16 cellular contexts compared by ENCODE assay signal in genomic region chr9:89372979-89373378, GRCh38. TPM values are rescaled to one million over a fixed set of nuclear protein-coding genes. Genes with fewer than 3 reads are reported as not detected.
DNase-seq lines count a peak whose midpoint lies in the region; ATAC-seq, FAIRE-seq and TF ChIP-seq lines count a peak whose summit lies in the region.
"Had no signal": no experiment of that assay in that cellular context is flagged by ENCODE, and none has a peak within 500 bp of the region (broad histone marks: within the 10 kb centered on the region; RNA-seq: fewer than 3 reads in every experiment).

No MANE protein-coding gene starts in this region.

- H3K4me2 ChIP-seq in HepG2 (ENCODE audit: low read depth, low read length), result no peak overlapping the region

- no peaks in the 10 kb centered on the region for H3K36me3 ChIP-seq in HepG2 (replicated peaks in 1 of 2; ENCODE audit: control insufficient read depth in 1 of 2, insufficient read depth in 2 of 2, low read length in 2 of 2)

- no peaks in the 10 kb centered on the region for H3K9me3 ChIP-seq in HepG2 (ENCODE audit: low read length)
- H3K9me3 ChIP-seq: gastroesophageal sphincter had no signal

- BruUV-seq in HepG2 (replicated peaks; lab: Mats Ljungman, UMichigan), result no TSS peak

- H2AFZ ChIP-seq in HepG2 (ENCODE audit: low read length), result no peak overlapping the region

- H3K4me3 Mint-ChIP-seq in activated T-cell treated with anti-CD3 and anti-CD28 coated beads, Interleukin-2, amount 50 U/mL, for 4 hours, result peak overlapping the region; percentile 40
- H3K4me3 Mint-ChIP-seq in activated CD4-positive, alpha-beta memory T cell treated with anti-CD3 and anti-CD28 coated beads, Interleukin-2, amount 10 ng/mL, durations not matched to agents 7 days and 5 days, result no peak overlapping the region
- H3K4me3 Mint-ChIP-seq in stimulated activated naive CD8-positive, alpha-beta T cell treated with anti-CD3 and anti-CD28 coated beads, Interleukin-15, Interleukin-2, amounts not matched to agents 100 ng/mL and 50 ng/mL, for 24 hours, result no peak overlapping the region
- H3K4me3 Mint-ChIP-seq: nephron had no signal

- intact Hi-C loops in HepG2 (cut with micrococcal nuclease; ENCODE audit: unreplicated experiment), result no loop called here

- no peak overlapping the region for H3K9ac ChIP-seq in HepG2 (ENCODE audit: insufficient read depth, low read depth, low read length)

- no peaks in the 10 kb centered on the region for H3K79me2 ChIP-seq in HepG2 (ENCODE audit: insufficient read depth, low read length)

- no peak overlapping the region for H3K4me3 ChIP-seq in HepG2 (replicated peaks in 1 of 3; ENCODE audit: insufficient read depth in 1 of 3, low read depth in 2 of 3, low read length in 3 of 3)
- H3K4me3 ChIP-seq: coronary artery, gastroesophageal sphincter had no signal

- peaks cover 13% of the 10 kb centered on the region for H3K36me3 Mint-ChIP-seq in activated T-cell treated with anti-CD3 and anti-CD28 coated beads, Interleukin-2, amount 50 U/mL, for 4 hours (ENCODE audit: insufficient read depth)
- H3K36me3 Mint-ChIP-seq in activated CD4-positive, alpha-beta memory T cell treated with anti-CD3 and anti-CD28 coated beads, Interleukin-2, amount 10 ng/mL, durations not matched to agents 7 days and 5 days (ENCODE audit: low read depth), result peaks cover 28% of the 10 kb centered on the region
- H3K36me3 Mint-ChIP-seq in stimulated activated naive CD8-positive, alpha-beta T cell treated with anti-CD3 and anti-CD28 coated beads, Interleukin-15, Interleukin-2, amounts not matched to agents 100 ng/mL and 50 ng/mL, for 24 hours (ENCODE audit: low read depth), result peaks cover 23% of the 10 kb centered on the region

- TF ChIP-seq EP300 in HepG2 (IDR thresholded peaks at IDR 0.05; ENCODE audit: low read depth in 2 of 2, low read length in 2 of 2), result no peak
- TF ChIP-seq EP300 in HepG2 (CRISPR knock-in tag; IDR thresholded peaks at IDR 0.05; ENCODE audit: borderline replicate concordance), result no peak

- H3K27me3 ChIP-seq in HepG2 (ENCODE audit: control insufficient read depth in 1 of 2, insufficient read depth in 2 of 2, low read length in 2 of 2), result peaks cover 0 to 12% of the 10 kb centered on the region in 2 experiments; a peak in 1 of 5 replicates
- H3K27me3 ChIP-seq: gastroesophageal sphincter had no signal

- peak; percentile 10 to 11 for ATAC-seq in activated T-cell treated with anti-CD3 and anti-CD28 coated beads, Interleukin-2, amount 50 U/mL, for 4 hours
- ATAC-seq in HepG2 (peak; percentile 3; the same call in 1 of the 3 replicates), HG02840 (IDR thresholded peaks at IDR 0.05; ENCODE audit: low FRiP score, unreplicated experiment) (no peak)
- ATAC-seq: gastroesophageal sphincter had no signal

- H3K27me3 Mint-ChIP-seq in activated T-cell treated with anti-CD3 and anti-CD28 coated beads, Interleukin-2, amount 50 U/mL, for 4 hours (ENCODE audit: low read depth), result no peaks in the 10 kb centered on the region
- H3K27me3 Mint-ChIP-seq in activated CD4-positive, alpha-beta memory T cell treated with anti-CD3 and anti-CD28 coated beads, Interleukin-2, amount 10 ng/mL, durations not matched to agents 7 days and 5 days, result no peaks in the 10 kb centered on the region
- no peaks in the 10 kb centered on the region for H3K27me3 Mint-ChIP-seq in stimulated activated naive CD8-positive, alpha-beta T cell treated with anti-CD3 and anti-CD28 coated beads, Interleukin-15, Interleukin-2, amounts not matched to agents 100 ng/mL and 50 ng/mL, for 24 hours

- no peak for DNase-seq in activated T-cell treated with anti-CD3 and anti-CD28 coated beads, Interleukin-2, amount 50 U/mL, for 4 hours
- no peak for DNase-seq in activated T-cell treated with anti-CD3 and anti-CD28 coated beads, Interleukin-2, amount 50 U/mL, for 1 hour
- no peak for DNase-seq in activated CD4-positive, alpha-beta memory T cell treated with anti-CD3 and anti-CD28 coated beads, Interleukin-2, amount 10 ng/mL, durations not matched to agents 7 days and 5 days
- DNase-seq in HepG2 (ENCODE audit: low spot score), result no peak
- DNase-seq in H54 (ENCODE audit: insufficient read length, low spot score), result no peak
- DNase-seq in pons (ENCODE audit: low spot score), result no peak
- DNase-seq: activated CD4-positive, CD25-positive, alpha-beta regulatory T cell treated with anti-CD3 and anti-CD28 coated beads, Interleukin-2, amount 50 U/mL, for 72 hours; COR-L47; NCI-H1105; NCI-H2171; NK-92 treated with Interleukin-12 subunit alpha and Interleukin-12 subunit beta, amount 100 ng/mL, for 24 hours had no signal

- no peak for TF ChIP-seq RAD21 in HepG2 (CRISPR knock-in tag; IDR thresholded peaks at IDR 0.05)

- no peaks in the 10 kb centered on the region for H3K9me3 Mint-ChIP-seq in activated T-cell treated with anti-CD3 and anti-CD28 coated beads, Interleukin-2, amount 50 U/mL, for 4 hours
- no peaks in the 10 kb centered on the region for H3K9me3 Mint-ChIP-seq in activated CD4-positive, alpha-beta memory T cell treated with anti-CD3 and anti-CD28 coated beads, Interleukin-2, amount 10 ng/mL, durations not matched to agents 7 days and 5 days
- H3K9me3 Mint-ChIP-seq in stimulated activated naive CD8-positive, alpha-beta T cell treated with anti-CD3 and anti-CD28 coated beads, Interleukin-15, Interleukin-2, amounts not matched to agents 100 ng/mL and 50 ng/mL, for 24 hours, result no peaks in the 10 kb centered on the region
- H3K9me3 Mint-ChIP-seq: nephron had no signal

- peaks cover 28% of the 10 kb centered on the region for H3K4me1 Mint-ChIP-seq in activated T-cell treated with anti-CD3 and anti-CD28 coated beads, Interleukin-2, amount 50 U/mL, for 4 hours (ENCODE audit: low read depth)
- peaks cover 53% of the 10 kb centered on the region for H3K4me1 Mint-ChIP-seq in activated CD4-positive, alpha-beta memory T cell treated with anti-CD3 and anti-CD28 coated beads, Interleukin-2, amount 10 ng/mL, durations not matched to agents 7 days and 5 days
- H3K4me1 Mint-ChIP-seq in stimulated activated naive CD8-positive, alpha-beta T cell treated with anti-CD3 and anti-CD28 coated beads, Interleukin-15, Interleukin-2, amounts not matched to agents 100 ng/mL and 50 ng/mL, for 24 hours (ENCODE audit: low read depth), result peaks cover 56% of the 10 kb centered on the region
- H3K4me1 Mint-ChIP-seq: nephron had no signal

- FAIRE-seq in HepG2 (lab: Jason Lieb, UNC) (no peak), H54 (lab: Jason Lieb, UNC) (no peak)

- no peak overlapping the region for H3K27ac ChIP-seq in HepG2 (ENCODE audit: extremely low read length, insufficient read depth, low read length)
- H3K27ac ChIP-seq: coronary artery, gastroesophageal sphincter had no signal

- WGBS in HepG2 (ENCODE audit: low lambda C conversion rate), result 88% methylated on average over 4 of the region's 8 CpGs

- CTCF ChIA-PET in activated CD4-positive, alpha-beta memory T cell treated with anti-CD3 and anti-CD28 coated beads, Interleukin-2, amount 10 ng/mL, durations not matched to agents 7 days and 5 days (lab: Charles Lee), result interaction anchor here (0.7 kb wide), 1 partner anchor 54 kb away, joined by 3 read pairs; the partner anchor contains the start of gene SECISBP2
- CTCF ChIA-PET in HepG2 (lab: Yijun Ruan, JAX; ENCODE audit: low intra/inter-chr PET ratio, low total read pairs), result no interaction called here

- peak overlapping the region; percentile 73 for H3K27ac Mint-ChIP-seq in activated CD4-positive, alpha-beta memory T cell treated with anti-CD3 and anti-CD28 coated beads, Interleukin-2, amount 10 ng/mL, durations not matched to agents 7 days and 5 days
- H3K27ac Mint-ChIP-seq in stimulated activated naive CD8-positive, alpha-beta T cell treated with anti-CD3 and anti-CD28 coated beads, Interleukin-15, Interleukin-2, amounts not matched to agents 100 ng/mL and 50 ng/mL, for 24 hours, result peak overlapping the region; percentile 61
- H3K27ac Mint-ChIP-seq: nephron had no signal

- H3K4me1 ChIP-seq in HepG2 (ENCODE audit: insufficient read depth, low read length), result peaks cover 34% of the 10 kb centered on the region
- H3K4me1 ChIP-seq: gastroesophageal sphincter had no signal

- TF ChIP-seq POLR2A in HepG2 (IDR thresholded peaks at IDR 0.05; ENCODE audit: insufficient read depth in 1 of 2, low read depth in 2 of 2, low read length in 2 of 2), result no peak
- no peak for TF ChIP-seq POLR2A in H54 (IDR thresholded peaks at IDR 0.05; ENCODE audit: low read depth, low read length)

- in situ Hi-C loops in HepG2 (cut with HindIII; ENCODE audit: extremely low pct_ligation_motif_present, low pct_unique_long_range_greater_than_20kb), result no loop called here

- no peaks in the 10 kb centered on the region for H4K20me1 ChIP-seq in HepG2 (ENCODE audit: insufficient read depth, low read length)

- POLR2A ChIA-PET in activated CD4-positive, alpha-beta memory T cell treated with anti-CD3 and anti-CD28 coated beads, Interleukin-2, amount 10 ng/mL, durations not matched to agents 7 days and 5 days (lab: Charles Lee), result interaction anchor here (1.0 to 1.6 kb wide), 4 partner anchors 18 to 176 kb away, joined by 3 read pairs; no protein-coding TSS in a partner anchor
- POLR2A ChIA-PET in HepG2 (lab: Yijun Ruan, JAX), result no interaction called here

- no peak for TF ChIP-seq CTCF in HepG2 (CRISPR knock-in tag; IDR thresholded peaks at IDR 0.05)

RNA-seq across cellular contexts. Expression of gene SECISBP2, which starts 54.7 kb away (rescaled TPM):
- 10 to 100 TPM; 34.7 to 36.3 (median 35.1) TPM for total RNA-seq in activated T-cell treated with anti-CD3 and anti-CD28 coated beads, Interleukin-2, amount 50 U/mL, for 4 hours
- total RNA-seq in activated CD4-positive, alpha-beta memory T cell treated with anti-CD3 and anti-CD28 coated beads, Interleukin-2, amount 10 ng/mL, durations not matched to agents 7 days and 5 days, result 10 to 100 TPM; 35.2 to 35.7 TPM
- 32.4 and 32.9 TPM in 2 replicates for total RNA-seq in HepG2 (2016; rRNA removed; fragmentation: Illumina TruSeq; extraction: Trizol)
- total RNA-seq in HepG2 (2016; cell fraction: cytosol; rRNA removed; fragmentation: Illumina TruSeq; extraction: Trizol; ENCODE audit: low read depth), result 14.6 and 17.7 TPM in 2 replicates
- total RNA-seq in HepG2 (2016; cell fraction: insoluble cytoplasmic fraction; rRNA removed; fragmentation: Illumina TruSeq; extraction: Trizol), result 34.2 and 35.3 TPM in 2 replicates
- total RNA-seq in HepG2 (2016; cell fraction: membrane; rRNA removed; fragmentation: Illumina TruSeq; extraction: Trizol), result 39.7 and 44.1 TPM in 2 replicates
- 37.8 and 40.1 TPM in 2 replicates for total RNA-seq in HepG2 (2016; cell fraction: nucleus; rRNA removed; fragmentation: Illumina TruSeq; extraction: Trizol)
- 38.0 and 38.4 TPM in 2 replicates for polyA plus RNA-seq in HepG2 (2011; rRNA removed)
- 20.4 and 26.2 TPM in 2 replicates for polyA plus RNA-seq in HepG2 (2011; cell fraction: cytosol; rRNA removed)
- 48.6 and 57.7 TPM in 2 replicates for polyA plus RNA-seq in HepG2 (2011; cell fraction: nucleus; rRNA removed)
- 31.4 and 31.5 TPM in 2 replicates for polyA plus RNA-seq in HepG2 (2012)
- 18.7 and 19.7 TPM in 2 replicates for polyA plus RNA-seq in HepG2 (2016; cell fraction: cytosol; fragmentation: Illumina TruSeq; extraction: Trizol; ENCODE audit: low read depth)
- 32.7 and 33.1 TPM in 2 replicates for polyA plus RNA-seq in HepG2 (2016; cell fraction: insoluble cytoplasmic fraction; fragmentation: Illumina TruSeq; extraction: Trizol; ENCODE audit: low read depth)
- polyA plus RNA-seq in HepG2 (2016; cell fraction: membrane; fragmentation: Illumina TruSeq; extraction: Trizol; ENCODE audit: low read depth), result 33.3 and 34.2 TPM in 2 replicates
- polyA plus RNA-seq in HepG2 (2016; cell fraction: nucleus; fragmentation: Illumina TruSeq; extraction: Trizol; ENCODE audit: insufficient read depth, low read depth), result 46.3 and 52.0 TPM in 2 replicates
- polyA minus RNA-seq in HepG2 (2011; rRNA and poly(A)+ RNA removed; ENCODE audit: low replicate concordance), result 21.8 and 27.1 TPM in 2 replicates
- polyA minus RNA-seq in HepG2 (2011; cell fraction: cytosol; rRNA and poly(A)+ RNA removed), result 13.3 and 14.0 TPM in 2 replicates
- polyA minus RNA-seq in HepG2 (2011; cell fraction: nucleus; rRNA and poly(A)+ RNA removed), result 60.4 and 64.4 TPM in 2 replicates
